In genomic region chr5:149635394-149635793, GRCh38 we compare ENCODE assay signal across 23 cellular contexts. TPM values are rescaled to one million over a fixed set of nuclear protein-coding genes. Genes with fewer than 3 reads are reported as not detected.
DNase-seq lines count a peak whose midpoint lies in the region; ATAC-seq, FAIRE-seq and TF ChIP-seq lines count a peak whose summit lies in the region.
"Had no signal": no experiment of that assay in that cellular context is flagged by ENCODE, and none has a peak within 500 bp of the region (broad histone marks: within the 10 kb centered on the region; RNA-seq: fewer than 3 reads in every experiment).

No MANE protein-coding gene starts in this region.

- no peak overlapping the region for H2BK5ac ChIP-seq in IMR-90 (ENCODE audit: low read depth, low read length, poor library complexity, severe bottlenecking)

- H4K5ac ChIP-seq in IMR-90 (ENCODE audit: low read depth, low read length): no peak overlapping the region

- no peak for TF ChIP-seq RAD21 in A549 (conservative IDR thresholded peaks at IDR 0.05 in 1 of 2, IDR thresholded peaks at IDR 0.05 in 1 of 2)
- no peak for TF ChIP-seq RAD21 in IMR-90 (IDR thresholded peaks at IDR 0.05; ENCODE audit: low read length)

- intact Hi-C loops in IMR-90 (cut with micrococcal nuclease): no loop called here

- H4K20me1 ChIP-seq in IMR-90 (ENCODE audit: insufficient read depth, low read length): no peaks in the 10 kb centered on the region

- no peak for TF ChIP-seq POLR2A in A549 (IDR thresholded peaks at IDR 0.05; ENCODE audit: low read length)
- TF ChIP-seq POLR2A in IMR-90 (IDR thresholded peaks at IDR 0.05; ENCODE audit: low read depth, low read length): no peak

- CTCF ChIA-PET in A549 (lab: Yijun Ruan, JAX) (interaction anchor here (1.8 to 15.6 kb wide), 5 partner anchors 16 to 345 kb away, joined by 5 to 579 read pairs (median 18); no protein-coding TSS in a partner anchor), IMR-90 (lab: Yijun Ruan, JAX) (interaction anchor here (1.8 kb wide), 1 partner anchor 193 kb away, joined by 5 read pairs; no protein-coding TSS in a partner anchor)

- H3K27ac ChIP-seq in A549 (no peak overlapping the region; a peak in 1 of 6 replicates), IMR-90 (ENCODE audit: insufficient read depth, low read length) (no peak overlapping the region)
- H3K27ac ChIP-seq: upper lobe of right lung had no signal

- no peak for DNase-seq in A549 (ENCODE audit: low read depth in 1 of 2, low spot score in 1 of 2)
- DNase-seq in IMR-90: peak; percentile 74
- DNase-seq in bronchial epithelial cell (ENCODE audit: low read depth): peak; percentile 97
- DNase-seq in kidney tubule cell (ENCODE audit: low spot score): peak; percentile 61
- no peak for DNase-seq in activated T-cell treated with anti-CD3 and anti-CD28 coated beads, Interleukin-2, amount 50 U/mL, for 72 hours
- no peak for DNase-seq in anterior cingulate cortex (lab: John Stamatoyannopoulos, UW)
- DNase-seq in KBM-7: no peak
- DNase-seq: ACHN; activated CD4-positive, alpha-beta memory T cell treated with anti-CD3 and anti-CD28 coated beads, Interleukin-2, amount 10 ng/mL, durations not matched to agents 7 days and 5 days; activated CD4-positive, CD25-positive, alpha-beta regulatory T cell; activated naive CD4-positive, alpha-beta T cell treated with anti-CD3 and anti-CD28 coated beads, Interleukin-2, amount 10 ng/mL, durations not matched to agents 7 days and 5 days; hypothalamus; kidney; MM.1S; naive thymus-derived CD8-positive, alpha-beta T cell; NCI-H1436 treated with DMSO at 0.1 percent for 48 hours; NCI-H2171; stomach; upper lobe of right lung had no signal

- H3K27ac Mint-ChIP-seq in activated T-cell treated with anti-CD3 and anti-CD28 coated beads, Interleukin-2, amount 50 U/mL, for 72 hours: no peak overlapping the region
- H3K27ac Mint-ChIP-seq: activated CD4-positive, alpha-beta memory T cell treated with anti-CD3 and anti-CD28 coated beads, Interleukin-2, amount 10 ng/mL, durations not matched to agents 7 days and 5 days; activated naive CD4-positive, alpha-beta T cell treated with anti-CD3 and anti-CD28 coated beads, Interleukin-2, amount 10 ng/mL, durations not matched to agents 7 days and 5 days had no signal

- peaks cover 10% of the 10 kb centered on the region; the same call in 2 of the 3 replicates for H3K4me1 ChIP-seq in A549
- H3K4me1 ChIP-seq in IMR-90 (ENCODE audit: control insufficient read depth, insufficient read depth, low read length): peaks cover 9% of the 10 kb centered on the region

- no peak overlapping the region for H3K4ac ChIP-seq in IMR-90 (ENCODE audit: low read depth, low read length)

- H3K9me3 ChIP-seq in A549: no peaks in the 10 kb centered on the region
- no peaks in the 10 kb centered on the region for H3K9me3 ChIP-seq in IMR-90 (ENCODE audit: control insufficient read depth, insufficient read depth, low read length)
- H3K9me3 ChIP-seq: stomach, upper lobe of right lung had no signal

- H4K8ac ChIP-seq in IMR-90 (ENCODE audit: low read depth in 2 of 2, low read length in 2 of 2): no peak overlapping the region

- H2AK9ac ChIP-seq in IMR-90 (replicated peaks; ENCODE audit: low read depth, low read length, poor library complexity): no peak overlapping the region

- peaks cover 22% of the 10 kb centered on the region for H3K4me1 Mint-ChIP-seq in activated T-cell treated with anti-CD3 and anti-CD28 coated beads, Interleukin-2, amount 50 U/mL, for 72 hours (ENCODE audit: low read depth)
- H3K4me1 Mint-ChIP-seq: activated naive CD4-positive, alpha-beta T cell treated with anti-CD3 and anti-CD28 coated beads, Interleukin-2, amount 10 ng/mL, durations not matched to agents 7 days and 5 days had no signal

- no peak overlapping the region for H3K18ac ChIP-seq in IMR-90 (ENCODE audit: low read depth, low read length)

- H3K27me3 ChIP-seq in IMR-90 (ENCODE audit: control insufficient read depth, insufficient read depth, low read length): peaks cover 6% of the 10 kb centered on the region; the same call in 1 of the 2 replicates
- H3K27me3 ChIP-seq in bronchial epithelial cell (ENCODE audit: control insufficient read depth, insufficient read depth, low read length): no peaks in the 10 kb centered on the region
- H3K27me3 ChIP-seq: stomach, upper lobe of right lung had no signal

- no peak for TF ChIP-seq EP300 in A549 (IDR thresholded peaks at IDR 0.05)

- no peak overlapping the region for H2AK5ac ChIP-seq in IMR-90 (ENCODE audit: low read depth, low read length)

- in situ Hi-C loops in IMR-90 (cut with MboI; ENCODE audit: low sequenced_read_pairs) (loop anchor here (5.0 to 25.0 kb wide), 4 partner anchors 192 to 802 kb away; partner anchors contain the start of gene RPS14), KBM-7 (cut with MboI; ENCODE audit: low pct_unique_long_range_greater_than_20kb, low sequenced_read_pairs) (loop anchor here (10.0 kb wide), 2 partner anchors 199 to 359 kb away; no protein-coding TSS in a partner anchor)

- WGBS in A549 (ENCODE audit: missing lambda C conversion rate): 50% methylated on average over 2 of the region's 2 CpGs
- no CpG with 5 or more reads among the region's 2 CpGs for WGBS in IMR-90 (ENCODE audit: extremely low coverage in 2 of 2, insufficient read length in 1 of 2), 2 experiments

- POLR2A ChIA-PET in A549 (lab: Yijun Ruan, JAX) (no interaction called here), IMR-90 (lab: Charles Lee; ENCODE audit: unreplicated experiment) (no interaction called here)

- H2BK15ac ChIP-seq in IMR-90 (ENCODE audit: low read depth, low read length): no peak overlapping the region

- TF ChIP-seq CTCF in A549 (IDR thresholded peaks at IDR 0.05) (no peak), IMR-90 (conservative IDR thresholded peaks at IDR 0.05; ENCODE audit: low read depth, low read length) (no peak), bronchial epithelial cell (IDR thresholded peaks at IDR 0.05; ENCODE audit: insufficient read depth, low read length, severe bottlenecking) (no peak)

- FAIRE-seq in A549 (lab: Jason Lieb, UNC): no peak
- no peak for FAIRE-seq in bronchial epithelial cell (lab: Jason Lieb, UNC)
- FAIRE-seq: colon, frontal cortex, kidney had no signal

- no peak overlapping the region for H3K9ac ChIP-seq in IMR-90 (ENCODE audit: low read depth, low read length)

- H2BK120ac ChIP-seq in IMR-90 (ENCODE audit: low read depth, low read length): no peak overlapping the region

- no peak overlapping the region for H3K4me3 ChIP-seq in A549
- H3K4me3 ChIP-seq in IMR-90 (ENCODE audit: insufficient read depth, low read depth, low read length): no peak overlapping the region
- no peak overlapping the region for H3K4me3 ChIP-seq in bronchial epithelial cell (ENCODE audit: low read depth, low read length)
- H3K4me3 ChIP-seq: stomach, upper lobe of right lung had no signal

- no peaks in the 10 kb centered on the region for H3K36me3 Mint-ChIP-seq in activated T-cell treated with anti-CD3 and anti-CD28 coated beads, Interleukin-2, amount 50 U/mL, for 72 hours (ENCODE audit: insufficient read depth in 2 of 2)
- H3K36me3 Mint-ChIP-seq: activated naive CD4-positive, alpha-beta T cell treated with anti-CD3 and anti-CD28 coated beads, Interleukin-2, amount 10 ng/mL, durations not matched to agents 7 days and 5 days; naive thymus-derived CD8-positive, alpha-beta T cell had no signal

- H3K23ac ChIP-seq in IMR-90 (ENCODE audit: low read depth, low read length): no peak overlapping the region

- H3K4me3 Mint-ChIP-seq in activated T-cell treated with anti-CD3 and anti-CD28 coated beads, Interleukin-2, amount 50 U/mL, for 72 hours: no peak overlapping the region
- H3K4me3 Mint-ChIP-seq: activated CD4-positive, alpha-beta memory T cell treated with anti-CD3 and anti-CD28 coated beads, Interleukin-2, amount 10 ng/mL, durations not matched to agents 7 days and 5 days; activated naive CD4-positive, alpha-beta T cell treated with anti-CD3 and anti-CD28 coated beads, Interleukin-2, amount 10 ng/mL, durations not matched to agents 7 days and 5 days; naive thymus-derived CD8-positive, alpha-beta T cell had no signal

- H2AFZ ChIP-seq in IMR-90 (replicated peaks; ENCODE audit: low read length, poor library complexity): no peak overlapping the region

- H3K79me1 ChIP-seq in IMR-90 (ENCODE audit: low read depth in 1 of 2, low read length in 2 of 2): no peaks in the 10 kb centered on the region

- no peak overlapping the region for H3K14ac ChIP-seq in IMR-90 (replicated peaks; ENCODE audit: low read depth, low read length)

- dilution Hi-C loops in IMR-90 (cut with HindIII; ENCODE audit: low sequenced_read_pairs, unreplicated experiment): loop anchor here (10.0 kb wide), 1 partner anchor 189 kb away; no protein-coding TSS in a partner anchor

- no peak overlapping the region for H3K4me2 ChIP-seq in A549
- no peak overlapping the region for H3K4me2 ChIP-seq in IMR-90 (ENCODE audit: low read depth, low read length)

- no peak for ATAC-seq in A549
- no peak for ATAC-seq in IMR-90 (ENCODE audit: low read depth)
- ATAC-seq in activated T-cell treated with anti-CD3 and anti-CD28 coated beads, Interleukin-2, amount 50 U/mL, for 72 hours (replicated peaks in 1 of 2): no peak
- no peak for ATAC-seq in GM21576 (IDR thresholded peaks at IDR 0.05; ENCODE audit: unreplicated experiment)
- ATAC-seq: naive thymus-derived CD8-positive, alpha-beta T cell; Panc1; upper lobe of right lung had no signal

- H3K9me3 Mint-ChIP-seq in activated T-cell treated with anti-CD3 and anti-CD28 coated beads, Interleukin-2, amount 50 U/mL, for 72 hours: no peaks in the 10 kb centered on the region
- H3K9me3 Mint-ChIP-seq: activated CD4-positive, alpha-beta memory T cell treated with anti-CD3 and anti-CD28 coated beads, Interleukin-2, amount 10 ng/mL, durations not matched to agents 7 days and 5 days; activated naive CD4-positive, alpha-beta T cell treated with anti-CD3 and anti-CD28 coated beads, Interleukin-2, amount 10 ng/mL, durations not matched to agents 7 days and 5 days; naive thymus-derived CD8-positive, alpha-beta T cell had no signal

- H2BK20ac ChIP-seq in IMR-90 (ENCODE audit: low read depth, low read length): no peak overlapping the region

- no peak overlapping the region for H4K91ac ChIP-seq in IMR-90 (ENCODE audit: insufficient read depth, low read depth, low read length)

- H3K27me3 Mint-ChIP-seq in activated T-cell treated with anti-CD3 and anti-CD28 coated beads, Interleukin-2, amount 50 U/mL, for 72 hours (ENCODE audit: low read depth): no peaks in the 10 kb centered on the region
- H3K27me3 Mint-ChIP-seq: activated CD4-positive, alpha-beta memory T cell treated with anti-CD3 and anti-CD28 coated beads, Interleukin-2, amount 10 ng/mL, durations not matched to agents 7 days and 5 days; naive thymus-derived CD8-positive, alpha-beta T cell had no signal

- peaks cover 6% of the 10 kb centered on the region; the same call in 1 of the 2 replicates for H3K9me1 ChIP-seq in IMR-90 (ENCODE audit: insufficient read depth, low read length)

- H3K36me3 ChIP-seq in IMR-90 (ENCODE audit: control insufficient read depth, insufficient read depth, low read length) (no peaks in the 10 kb centered on the region), bronchial epithelial cell (ENCODE audit: control insufficient read depth, insufficient read depth, low read length) (no peaks in the 10 kb centered on the region)
- H3K36me3 ChIP-seq: upper lobe of right lung had no signal

- no TSS peak for BruUV-seq in IMR-90 (replicated peaks; lab: Mats Ljungman, UMichigan)

- no peak overlapping the region for H3K56ac ChIP-seq in IMR-90 (ENCODE audit: extremely low read depth, insufficient read depth, low read length)

RNA-seq across cellular contexts. Expression of gene ARHGEF37, which starts 54.1 kb away (rescaled TPM):
- polyA plus RNA-seq in A549 (2011; rRNA removed) (1.5 and 1.7 TPM in 2 replicates), A549 (2017; fragmentation: RNase III; extraction: RNeasy Plus Mini Kit Qiagen cat#74134 plus additional on column Dnase treatment) (0.98 to 1.2 TPM (median 1.2 TPM) in 3 replicates), IMR-90 (2012; rRNA removed) (0.39 and 0.42 TPM in 2 replicates)
- polyA plus RNA-seq in A549 (2012; cell fraction: cytosol; rRNA removed): 0.40 and 0.49 TPM in 2 replicates
- 1.1 and 1.2 TPM in 2 replicates for polyA plus RNA-seq in A549 (2012; cell fraction: nucleus; rRNA removed)
- 2.7 and 3.3 TPM in 2 replicates for polyA minus RNA-seq in A549 (2011; rRNA and poly(A)+ RNA removed)
- total RNA-seq in IMR-90 (2012; rRNA removed) (0.28 and 0.54 TPM in 2 replicates), bronchial epithelial cell (9.2 and 29.1 TPM in 2 replicates)
- 0.15 and 0.37 TPM in 2 replicates for polyA plus RNA-seq in IMR-90 (2012; cell fraction: cytosol; rRNA removed)
- 0.74 and 1.1 TPM in 2 replicates for polyA plus RNA-seq in IMR-90 (2012; cell fraction: nucleus; rRNA removed; ENCODE audit: low replicate concordance)
- total RNA-seq in activated T-cell treated with anti-CD3 and anti-CD28 coated beads, Interleukin-2, amount 50 U/mL, for 72 hours: 1 to 10 TPM; 1.6 to 3.7 TPM
- polyA plus RNA-seq: naive thymus-derived CD8-positive, alpha-beta T cell had no signal

Comparison
In these comparisons a context has a peak if more than half of its experiments do, and no peak if none do; other contexts are left out.
1. DNase-seq: peak in IMR-90 (single experiment), bronchial epithelial cell (single experiment) and kidney tubule cell (single experiment); none in A549 (0 of 2), activated T-cell treated with anti-CD3 and anti-CD28 coated beads, Interleukin-2, amount 50 U/mL, for 72 hours (0 of 2), anterior cingulate cortex (0 of 58) and KBM-7 (single experiment).